In genomic region chr20:17024513-17025105, GRCh38 we compare ENCODE assay signal across 19 cellular contexts.
DNase-seq lines count a peak whose midpoint lies in the region; ATAC-seq, FAIRE-seq and TF ChIP-seq lines count a peak whose summit lies in the region.
"Had no signal": no experiment of that assay in that cellular context is flagged by ENCODE, and none has a peak within 500 bp of the region (broad histone marks: within the 10 kb centered on the region; RNA-seq: fewer than 3 reads in every experiment).

No MANE protein-coding gene starts in this region.

- H3K4me3 Mint-ChIP-seq in activated T-cell treated with anti-CD3 and anti-CD28 coated beads, Interleukin-2, amount 50 U/mL, for 4 hours = no peak overlapping the region
- H3K4me3 Mint-ChIP-seq: activated naive CD8-positive, alpha-beta T cell treated with anti-CD3 and anti-CD28 coated beads, Interleukin-2, amount 10 ng/mL, durations not matched to agents 7 days and 5 days; dendritic cell treated with granulocyte-macrophage colony-stimulating factor and Interleukin-4, amounts not matched to agents 40 ng/mL and 50 ng/mL, for 4 days had no signal

- intact Hi-C loops in breast epithelium (cut with DNase I; ENCODE audit: low total_unique reads) = no loop called here

- H3K4me1 Mint-ChIP-seq in activated T-cell treated with anti-CD3 and anti-CD28 coated beads, Interleukin-2, amount 50 U/mL, for 4 hours (ENCODE audit: low read depth) = no peaks in the 10 kb centered on the region
- H3K4me1 Mint-ChIP-seq: activated naive CD8-positive, alpha-beta T cell treated with anti-CD3 and anti-CD28 coated beads, Interleukin-2, amount 10 ng/mL, durations not matched to agents 7 days and 5 days had no signal

- H3K27me3 ChIP-seq in lung (ENCODE audit: control insufficient read depth, insufficient read depth) (no peaks in the 10 kb centered on the region), breast epithelium (no peaks in the 10 kb centered on the region)
- H3K27me3 ChIP-seq: pancreas had no signal

- H3K4me1 ChIP-seq in lung (ENCODE audit: control insufficient read depth in 2 of 2, insufficient read depth in 2 of 2, low read length in 2 of 2) (no peaks in the 10 kb centered on the region), breast epithelium (no peaks in the 10 kb centered on the region)
- H3K4me1 ChIP-seq: left ventricle myocardium inferior, pancreas had no signal

- H3K9me3 Mint-ChIP-seq in activated T-cell treated with anti-CD3 and anti-CD28 coated beads, Interleukin-2, amount 50 U/mL, for 4 hours = peaks cover 26% of the 10 kb centered on the region

- no peaks in the 10 kb centered on the region for H3K36me3 Mint-ChIP-seq in activated T-cell treated with anti-CD3 and anti-CD28 coated beads, Interleukin-2, amount 50 U/mL, for 4 hours (ENCODE audit: insufficient read depth)
- H3K36me3 Mint-ChIP-seq: activated naive CD8-positive, alpha-beta T cell treated with anti-CD3 and anti-CD28 coated beads, Interleukin-2, amount 10 ng/mL, durations not matched to agents 7 days and 5 days had no signal

- TF ChIP-seq POLR2A in breast epithelium (IDR thresholded peaks at IDR 0.05) (no peak), GM12891 (IDR thresholded peaks at IDR 0.05; ENCODE audit: low read depth, low read length) (no peak)

- 39 to 46% methylated on average over 5 of the region's 5 CpGs for WGBS in lung, 2 donors

- no peaks in the 10 kb centered on the region for H3K27me3 Mint-ChIP-seq in activated T-cell treated with anti-CD3 and anti-CD28 coated beads, Interleukin-2, amount 50 U/mL, for 4 hours (ENCODE audit: low read depth)
- H3K27me3 Mint-ChIP-seq: activated naive CD8-positive, alpha-beta T cell treated with anti-CD3 and anti-CD28 coated beads, Interleukin-2, amount 10 ng/mL, durations not matched to agents 7 days and 5 days; dendritic cell treated with granulocyte-macrophage colony-stimulating factor and Interleukin-4, amounts not matched to agents 40 ng/mL and 50 ng/mL, for 4 days had no signal

- no peak for FAIRE-seq in GM12891 (lab: Jason Lieb, UNC)
- FAIRE-seq: pancreas had no signal

- H3K36me3 ChIP-seq in lung (ENCODE audit: control insufficient read depth in 2 of 2, insufficient read depth in 2 of 2, low read length in 2 of 2) (no peaks in the 10 kb centered on the region), breast epithelium (no peaks in the 10 kb centered on the region)
- H3K36me3 ChIP-seq: left ventricle myocardium inferior, pancreas had no signal

- no peak for TF ChIP-seq CTCF in lung (IDR thresholded peaks at IDR 0.05; ENCODE audit: control extremely low read depth, extremely low read depth)
- no peak for TF ChIP-seq CTCF in breast epithelium (IDR thresholded peaks at IDR 0.05)

- ATAC-seq in lung (ENCODE audit: insufficient read depth, low FRiP score) (peak; percentile 69), HG02571 (IDR thresholded peaks at IDR 0.05; ENCODE audit: unreplicated experiment) (no peak)
- ATAC-seq in activated T-cell treated with anti-CD3 and anti-CD28 coated beads, Interleukin-2, amount 50 U/mL, for 4 hours = no peak

- H3K9me3 ChIP-seq in lung (ENCODE audit: control insufficient read depth in 2 of 2, insufficient read depth in 1 of 2, low read length in 1 of 2) (peaks cover 0 to 4% of the 10 kb centered on the region in 2 donors), breast epithelium (peaks cover 0 to 5% of the 10 kb centered on the region in 2 donors)
- H3K9me3 ChIP-seq: pancreas had no signal

- H3K4me3 ChIP-seq in lung (no peak overlapping the region), breast epithelium (no peak overlapping the region)
- H3K4me3 ChIP-seq: left ventricle myocardium inferior, pancreas had no signal

- H3K27ac ChIP-seq in lung (ENCODE audit: low read depth in 1 of 2, low read length in 1 of 2) (no peak overlapping the region), breast epithelium (no peak overlapping the region)
- H3K27ac ChIP-seq: KMS-11, left ventricle myocardium inferior, pancreas had no signal

- peak; percentile 70 for DNase-seq in AG08395 (ENCODE audit: low spot score)
- DNase-seq in HS-27A (ENCODE audit: low read depth) = peak; percentile 20
- peak; percentile 84 for DNase-seq in astrocyte of the hippocampus (ENCODE audit: low read depth, low spot score)
- no peak for DNase-seq in lung (ENCODE audit: low spot score)
- DNase-seq in breast epithelium (ENCODE audit: low spot score in 2 of 2) = no peak
- DNase-seq in activated T-cell treated with anti-CD3 and anti-CD28 coated beads, Interleukin-2, amount 50 U/mL, for 4 hours = no peak
- no peak for DNase-seq in GM12891 (ENCODE audit: insufficient read length, low spot score)
- DNase-seq: activated CD4-positive, CD25-positive, alpha-beta regulatory T cell; activated CD8-positive, alpha-beta memory T cell treated with anti-CD3 and anti-CD28 coated beads, Interleukin-2, amount 50 U/mL, for 4 hours; activated naive CD8-positive, alpha-beta T cell treated with anti-CD3 and anti-CD28 coated beads, Interleukin-2, amount 10 ng/mL, durations not matched to agents 7 days and 5 days; DND-41; left ventricle myocardium inferior; NCI-H1694 treated with DMSO at 0.1 percent for 48 hours; NCI-H526; pancreas; SIG-M5 had no signal

TF ChIP-seq in GM12891, 5 proteins besides CTCF, POLR2A, EP300 and RAD21:
- TF ChIP-seq PAX5 (IDR thresholded peaks at IDR 0.05; ENCODE audit: insufficient read depth, low read length, severe bottlenecking) = no peak
- TF ChIP-seq TAF1 (IDR thresholded peaks at IDR 0.05; ENCODE audit: low read depth, low read length) = no peak
TF ChIP-seq in GM12891: peak in this region for 0.

Comparison
In these comparisons a context has a peak if more than half of its experiments do, and no peak if none do; other contexts are left out.
1. DNase-seq: peak in AG08395 (single experiment), HS-27A (single experiment) and astrocyte of the hippocampus (single experiment); none in lung (single experiment), breast epithelium (0 of 2), activated T-cell treated with anti-CD3 and anti-CD28 coated beads, Interleukin-2, amount 50 U/mL, for 4 hours (single experiment) and GM12891 (single experiment).